Comparison of ENCODE assay signal across 29 cellular contexts in the genomic region with DNA sequence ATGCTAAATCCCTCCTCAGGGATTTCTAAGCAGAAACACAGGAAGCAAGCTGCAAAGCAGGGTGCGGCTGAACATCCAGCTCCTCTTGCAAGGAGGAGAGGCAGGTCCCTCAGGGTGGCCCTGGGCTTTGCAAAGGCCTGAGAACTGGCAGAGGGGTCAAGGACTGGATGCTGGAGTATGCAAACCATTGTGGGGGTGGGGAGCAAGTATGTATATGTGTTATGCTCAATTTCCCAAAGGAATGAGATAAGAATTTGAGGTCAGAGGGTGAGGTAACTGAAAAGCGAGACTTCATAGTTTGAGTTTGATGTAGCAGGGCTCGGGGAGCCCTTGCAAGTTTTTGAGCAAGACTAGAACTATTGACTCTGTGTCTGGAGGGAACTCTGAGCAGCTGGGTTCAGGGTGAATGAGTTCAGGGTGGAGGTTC. TPM values are rescaled to one million over a fixed set of nuclear protein-coding genes. Genes with fewer than 3 reads are reported as not detected.
DNase-seq lines count a peak whose midpoint lies in the region; ATAC-seq, FAIRE-seq and TF ChIP-seq lines count a peak whose summit lies in the region.
"Had no signal": no experiment of that assay in that cellular context is flagged by ENCODE, and none has a peak within 500 bp of the region (broad histone marks: within the 10 kb centered on the region; RNA-seq: fewer than 3 reads in every experiment).

No MANE protein-coding gene starts in this region.

- ATAC-seq in lower lobe of right lung (no peak), HG02840 (IDR thresholded peaks at IDR 0.05; ENCODE audit: low FRiP score, unreplicated experiment) (no peak)
- ATAC-seq: activated CD8-positive, alpha-beta memory T cell treated with anti-CD3 and anti-CD28 coated beads, Interleukin-2, amount 10 ng/mL, durations not matched to agents 7 days and 5 days; psoas muscle; stimulated activated memory B cell treated with anti-CD40 and anti-IgM and Interleukin-4, amounts not matched to agents 10 μg/mL and 1 μg/mL and 100 μg/mL, for 72 hours had no signal

- H4K20me1 ChIP-seq in osteoblast (ENCODE audit: insufficient read depth, low read length): no peaks in the 10 kb centered on the region

- no peak for TF ChIP-seq POLR2A in erythroblast (IDR thresholded peaks at IDR 0.05; ENCODE audit: low read length)

- no peak overlapping the region for H3K4me2 ChIP-seq in osteoblast (ENCODE audit: insufficient read depth, low read length)

- in situ Hi-C loops in Caki2 (cut with HindIII; ENCODE audit: low pct_unique_long_range_greater_than_20kb, low sequenced_read_pairs): no loop called here

- H3K9me3 ChIP-seq in osteoblast (ENCODE audit: low read depth, low read length) (no peaks in the 10 kb centered on the region), lower lobe of right lung (no peaks in the 10 kb centered on the region)
- H3K9me3 ChIP-seq: psoas muscle, suprapubic skin, vagina had no signal

- H3K4me3 ChIP-seq in fibroblast of villous mesenchyme (ENCODE audit: low read depth, low read length) (no peak overlapping the region), osteoblast (ENCODE audit: insufficient read depth, low read length) (no peak overlapping the region), lower lobe of right lung (no peak overlapping the region)
- H3K4me3 ChIP-seq: psoas muscle, suprapubic skin, vagina had no signal

- peak overlapping the region; percentile 35 for H2AFZ ChIP-seq in osteoblast (ENCODE audit: low read length)

- H3K27ac ChIP-seq in osteoblast (ENCODE audit: low read depth, low read length): no peak overlapping the region
- no peak overlapping the region for H3K27ac ChIP-seq in lower lobe of right lung
- H3K27ac ChIP-seq: psoas muscle, suprapubic skin, vagina, WERI-Rb-1 had no signal

- TF ChIP-seq CTCF in fibroblast of villous mesenchyme (IDR thresholded peaks at IDR 0.05; ENCODE audit: insufficient read depth, low read depth, low read length) (no peak), osteoblast (IDR thresholded peaks at IDR 0.05; ENCODE audit: extremely low read depth, low read depth, low read length) (no peak), lower lobe of right lung (IDR thresholded peaks at IDR 0.05) (no peak)

- peaks cover 16% of the 10 kb centered on the region for H3K4me1 ChIP-seq in osteoblast (ENCODE audit: insufficient read depth, low read length)
- H3K4me1 ChIP-seq in lower lobe of right lung: no peaks in the 10 kb centered on the region
- H3K4me1 ChIP-seq: psoas muscle had no signal

- peak; percentile 81 for FAIRE-seq in RCC 7860 (lab: Jason Lieb, UNC)
- FAIRE-seq: D721Med, GM12891 had no signal

- intact Hi-C loops in lower lobe of right lung (cut with DNase I): no loop called here

- DNase-seq in Caki2 (ENCODE audit: low read depth): peak; percentile 89
- DNase-seq in RCC 7860 (ENCODE audit: low spot score): peak; percentile 92
- peak; percentile 76 for DNase-seq in fibroblast of villous mesenchyme (ENCODE audit: low read depth)
- DNase-seq in osteoblast (ENCODE audit: insufficient read length, low spot score, missing footprints): no peak
- no peak for DNase-seq in lower lobe of right lung
- no peak for DNase-seq in NCI-H82 treated with DMSO at 0.1 percent for 48 hours (lab: John Stamatoyannopoulos, UW; ENCODE audit: unreplicated experiment)
- no peak for DNase-seq in erythroblast (lab: John Stamatoyannopoulos, UW)
- DNase-seq: activated CD4-positive, alpha-beta T cell treated with anti-CD3 and anti-CD28 coated beads, Interleukin-2, amount 10 ng/mL, durations not matched to agents 7 days and 5 days; activated CD8-positive, alpha-beta memory T cell treated with anti-CD3 and anti-CD28 coated beads, Interleukin-2, amount 10 ng/mL, durations not matched to agents 7 days and 5 days; activated naive CD4-positive, alpha-beta T cell treated with anti-CD3 and anti-CD28 coated beads, Interleukin-2, amount 10 ng/mL, durations not matched to agents 7 days and 5 days; foreskin melanocyte; hypothalamus; NCI-H1105 treated with DMSO at 0.1 percent for 48 hours; NCI-H2081; NCI-H82; psoas muscle; SHP77; stimulated activated CD4-positive, alpha-beta T cell treated with anti-CD3 and anti-CD28 coated beads, Interleukin-4, amount 100 ng/mL, for 1 hour; WERI-Rb-1 had no signal

- H3K36me3 ChIP-seq in osteoblast (ENCODE audit: insufficient read depth, low read length) (no peaks in the 10 kb centered on the region), lower lobe of right lung (no peaks in the 10 kb centered on the region)
- H3K36me3 ChIP-seq: suprapubic skin, vagina, WERI-Rb-1 had no signal

- H3K27me3 ChIP-seq in osteoblast (ENCODE audit: insufficient read depth, low read length): no peaks in the 10 kb centered on the region
- H3K27me3 ChIP-seq in lower lobe of right lung (ENCODE audit: low read depth): no peaks in the 10 kb centered on the region
- H3K27me3 ChIP-seq: suprapubic skin, vagina had no signal

- H3K79me2 ChIP-seq in osteoblast (ENCODE audit: insufficient read depth, low read length): no peaks in the 10 kb centered on the region

RNA-seq across cellular contexts. Expression of a gene that starts 11.2 kb away (rescaled TPM):
- total RNA-seq in Caki2 (2014; rRNA removed; shearing (Covaris generic); ENCODE audit: low replicate concordance): 0.10 TPM in 1 of 2 replicates, not detected in the other
- under 0.01 TPM in 2 replicates for total RNA-seq in fibroblast of villous mesenchyme
- total RNA-seq in osteoblast: under 0.01 TPM in 2 replicates
- total RNA-seq in lower lobe of right lung: not detected
- total RNA-seq: activated CD4-positive, alpha-beta T cell treated with anti-CD3 and anti-CD28 coated beads, Interleukin-2, amount 10 ng/mL, durations not matched to agents 7 days and 5 days; activated CD8-positive, alpha-beta memory T cell treated with anti-CD3 and anti-CD28 coated beads, Interleukin-2, amount 10 ng/mL, durations not matched to agents 7 days and 5 days; epithelial cell of proximal tubule; lung microvascular endothelial cell; M059J; OCI-LY7; suprapubic skin; vagina had no signal

Comparison
In these comparisons a context has a peak if more than half of its experiments do, and no peak if none do; other contexts are left out.
1. DNase-seq: peak in Caki2 (single experiment), RCC 7860 (single experiment) and fibroblast of villous mesenchyme (single experiment); none in osteoblast (single experiment), lower lobe of right lung (single experiment), NCI-H82 treated with DMSO at 0.1 percent for 48 hours (single experiment) and erythroblast (0 of 2).